Comparison of ENCODE assay signal across 1 cellular context in the genomic region with DNA sequence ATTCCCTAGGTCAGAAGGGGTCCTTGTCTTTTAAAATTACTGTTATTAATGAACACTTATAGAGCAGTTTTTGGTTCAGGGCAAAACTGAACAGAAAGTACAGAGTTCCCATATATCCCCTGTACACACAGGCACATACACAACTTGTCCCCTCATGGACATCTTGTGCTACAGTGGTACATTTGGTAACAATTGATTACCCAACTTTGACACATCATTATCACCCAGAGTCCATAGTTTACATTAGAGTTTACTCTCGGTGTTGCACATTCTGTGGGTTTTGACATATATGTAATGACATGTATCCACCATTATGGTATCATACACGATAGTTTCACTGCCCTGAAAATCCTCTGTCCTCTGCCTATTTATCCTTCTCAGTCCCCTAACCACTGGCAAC.
TF ChIP-seq lines count a peak whose summit lies in the region.

No MANE protein-coding gene starts in this region.

TF ChIP-seq in neural cell, 6 proteins besides CTCF, POLR2A, EP300 and RAD21 (continued from another document):
- TF ChIP-seq, protein P1, sequence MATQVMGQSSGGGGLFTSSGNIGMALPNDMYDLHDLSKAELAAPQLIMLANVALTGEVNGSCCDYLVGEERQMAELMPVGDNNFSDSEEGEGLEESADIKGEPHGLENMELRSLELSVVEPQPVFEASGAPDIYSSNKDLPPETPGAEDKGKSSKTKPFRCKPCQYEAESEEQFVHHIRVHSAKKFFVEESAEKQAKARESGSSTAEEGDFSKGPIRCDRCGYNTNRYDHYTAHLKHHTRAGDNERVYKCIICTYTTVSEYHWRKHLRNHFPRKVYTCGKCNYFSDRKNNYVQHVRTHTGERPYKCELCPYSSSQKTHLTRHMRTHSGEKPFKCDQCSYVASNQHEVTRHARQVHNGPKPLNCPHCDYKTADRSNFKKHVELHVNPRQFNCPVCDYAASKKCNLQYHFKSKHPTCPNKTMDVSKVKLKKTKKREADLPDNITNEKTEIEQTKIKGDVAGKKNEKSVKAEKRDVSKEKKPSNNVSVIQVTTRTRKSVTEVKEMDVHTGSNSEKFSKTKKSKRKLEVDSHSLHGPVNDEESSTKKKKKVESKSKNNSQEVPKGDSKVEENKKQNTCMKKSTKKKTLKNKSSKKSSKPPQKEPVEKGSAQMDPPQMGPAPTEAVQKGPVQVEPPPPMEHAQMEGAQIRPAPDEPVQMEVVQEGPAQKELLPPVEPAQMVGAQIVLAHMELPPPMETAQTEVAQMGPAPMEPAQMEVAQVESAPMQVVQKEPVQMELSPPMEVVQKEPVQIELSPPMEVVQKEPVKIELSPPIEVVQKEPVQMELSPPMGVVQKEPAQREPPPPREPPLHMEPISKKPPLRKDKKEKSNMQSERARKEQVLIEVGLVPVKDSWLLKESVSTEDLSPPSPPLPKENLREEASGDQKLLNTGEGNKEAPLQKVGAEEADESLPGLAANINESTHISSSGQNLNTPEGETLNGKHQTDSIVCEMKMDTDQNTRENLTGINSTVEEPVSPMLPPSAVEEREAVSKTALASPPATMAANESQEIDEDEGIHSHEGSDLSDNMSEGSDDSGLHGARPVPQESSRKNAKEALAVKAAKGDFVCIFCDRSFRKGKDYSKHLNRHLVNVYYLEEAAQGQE (IDR thresholded peaks at IDR 0.05; ENCODE audit: borderline replicate concordance) = no peak
